ENCODE assay signal across 19 cellular contexts in the genomic region with DNA sequence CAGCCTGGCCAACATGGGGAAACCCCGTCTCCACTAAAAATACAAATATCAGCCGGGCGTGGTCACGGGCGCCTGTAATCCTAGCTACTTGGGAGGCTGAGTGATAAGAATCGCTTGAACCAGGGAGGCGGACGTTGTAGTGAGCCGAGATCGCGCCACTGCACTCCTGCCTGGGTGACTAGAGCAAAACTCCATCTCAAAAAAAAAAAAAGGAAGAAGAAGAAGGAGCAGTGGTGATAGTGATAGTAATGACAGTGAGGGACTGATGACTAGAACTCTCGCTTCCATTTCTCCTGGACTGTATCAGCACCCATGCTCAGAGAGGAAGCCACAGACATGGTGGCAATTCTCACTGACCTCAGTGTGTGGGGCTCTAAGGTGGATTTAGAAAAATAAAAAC. TPM values are rescaled to one million over a fixed set of nuclear protein-coding genes. Genes with fewer than 3 reads are reported as not detected.
DNase-seq lines count a peak whose midpoint lies in the region; ATAC-seq and TF ChIP-seq lines count a peak whose summit lies in the region.
"Had no signal": no experiment of that assay in that cellular context is flagged by ENCODE, and none has a peak within 500 bp of the region (broad histone marks: within the 10 kb centered on the region; RNA-seq: fewer than 3 reads in every experiment).

No MANE protein-coding gene starts in this region.

- no peaks in the 10 kb centered on the region for H4K20me1 ChIP-seq in OCI-LY7 (ENCODE audit: insufficient read depth, low read length)

- DNase-seq in OCI-LY7 (ENCODE audit: low spot score) (no peak), epithelial cell of prostate (ENCODE audit: low read depth, low spot score) (no peak), cerebellum (ENCODE audit: low spot score) (no peak), CD14-positive monocyte (ENCODE audit: low spot score) (no peak)
- DNase-seq in stimulated activated naive B cell treated with anti-CD40 and anti-IgM and Interleukin-4, amounts not matched to agents 10 μg/mL and 1 μg/mL and 100 μg/mL, for 72 hours = no peak
- DNase-seq: CD4-positive, CD25-positive, alpha-beta regulatory T cell; DMS79; H7; Karpas-422; NCI-H1436; NCI-H187 treated with DMSO at 0.1 percent for 48 hours; NCI-H510A; NCI-H748 treated with DMSO at 0.1 percent for 48 hours; NK-92 treated with Interleukin-12 subunit alpha and Interleukin-12 subunit beta, amount 100 ng/mL, for 24 hours; OCI-M1; Right ventricle myocardium superior had no signal

- H3K4me1 ChIP-seq in OCI-LY7 (ENCODE audit: insufficient read depth, low read length, poor library complexity, severe bottlenecking) = peaks cover 77% of the 10 kb centered on the region
- H3K4me1 ChIP-seq in gastroesophageal sphincter = peaks cover 3 to 14% (median 6%) of the 10 kb centered on the region in 3 donors

- no peaks in the 10 kb centered on the region for H3K9me2 ChIP-seq in OCI-LY7 (ENCODE audit: insufficient read depth, low read length)

- H3K4me3 ChIP-seq in OCI-LY7 (ENCODE audit: low read depth, low read length, poor library complexity, severe bottlenecking) (no peak overlapping the region), gastroesophageal sphincter (no peak overlapping the region)

- H2AFZ ChIP-seq in OCI-LY7 (ENCODE audit: low read length) = no peak overlapping the region

- H3K36me3 ChIP-seq in OCI-LY7 (ENCODE audit: insufficient read depth, low read length) (no peaks in the 10 kb centered on the region), gastroesophageal sphincter (no peaks in the 10 kb centered on the region)

- POLR2A ChIA-PET in OCI-LY7 (lab: Charles Lee) = interaction anchor here (0.6 to 1.2 kb wide), 2 partner anchors 80 to 99 kb away, joined by 4 to 9 read pairs; no protein-coding TSS in a partner anchor

- WGBS in gastroesophageal sphincter (ENCODE audit: low coverage in 1 of 2), 2 donors = 94 to 100% methylated on average over 4 to 5 of the region's 12 CpGs

- no peaks in the 10 kb centered on the region for H3K27me3 Mint-ChIP-seq in stimulated activated naive B cell treated with anti-CD40 and anti-IgM and Interleukin-4, amounts not matched to agents 10 μg/mL and 1 μg/mL and 100 μg/mL, for 72 hours
- H3K27me3 Mint-ChIP-seq in CD14-positive monocyte (ENCODE audit: low read depth in 3 of 3) = peaks cover 0 to 2% (median 1%) of the 10 kb centered on the region in 3 donors
- H3K27me3 Mint-ChIP-seq: IgD-negative memory B cell had no signal

- no peaks in the 10 kb centered on the region for H3K27me3 ChIP-seq in gastroesophageal sphincter

- TF ChIP-seq CTCF in C4-2B (conservative IDR thresholded peaks at IDR 0.05) (no peak), OCI-LY7 (conservative IDR thresholded peaks at IDR 0.05; ENCODE audit: low read length) (no peak), gastroesophageal sphincter (IDR thresholded peaks at IDR 0.05) (no peak), CD14-positive monocyte (IDR thresholded peaks at IDR 0.05) (no peak)

- no peak overlapping the region for H3K4me2 ChIP-seq in OCI-LY7 (ENCODE audit: low read length)

- BruUV-seq in OCI-LY7 (replicated peaks; lab: Mats Ljungman, UMichigan) = no TSS peak

- no peak for TF ChIP-seq EP300 in gastroesophageal sphincter (IDR thresholded peaks at IDR 0.05)

- no peaks in the 10 kb centered on the region for H3K79me2 ChIP-seq in OCI-LY7 (ENCODE audit: insufficient read depth, low read depth, low read length)

- H3K27ac ChIP-seq in C4-2B (peak overlapping the region; percentile 45; the same call in 1 of the 2 replicates), OCI-LY7 (ENCODE audit: low read depth, low read length, poor library complexity, severe bottlenecking) (peak overlapping the region; percentile 95), epithelial cell of prostate (peak overlapping the region; percentile 89), gastroesophageal sphincter (no peak overlapping the region)

- H3K9me3 Mint-ChIP-seq in stimulated activated naive B cell treated with anti-CD40 and anti-IgM and Interleukin-4, amounts not matched to agents 10 μg/mL and 1 μg/mL and 100 μg/mL, for 72 hours = peaks cover 0 to 3% of the 10 kb centered on the region in 2 donors
- peaks cover 0 to 3% (median 0%) of the 10 kb centered on the region in 7 donors for H3K9me3 Mint-ChIP-seq in CD14-positive monocyte
- H3K9me3 Mint-ChIP-seq: CD4-positive, CD25-positive, alpha-beta regulatory T cell; IgD-negative memory B cell had no signal

- peaks cover 14 to 37% of the 10 kb centered on the region in 2 donors for H3K4me1 Mint-ChIP-seq in stimulated activated naive B cell treated with anti-CD40 and anti-IgM and Interleukin-4, amounts not matched to agents 10 μg/mL and 1 μg/mL and 100 μg/mL, for 72 hours
- H3K4me1 Mint-ChIP-seq in CD14-positive monocyte = no peaks in the 10 kb centered on the region
- H3K4me1 Mint-ChIP-seq: CD4-positive, CD25-positive, alpha-beta regulatory T cell had no signal

- intact Hi-C loops in OCI-LY7 (cut with micrococcal nuclease; ENCODE audit: unreplicated experiment) (no loop called here), CD14-positive monocyte (cut with micrococcal nuclease) (no loop called here)

- H3K4me3 Mint-ChIP-seq in stimulated activated naive B cell treated with anti-CD40 and anti-IgM and Interleukin-4, amounts not matched to agents 10 μg/mL and 1 μg/mL and 100 μg/mL, for 72 hours = peak overlapping the region in 1 of 2 donors; percentile 46
- no peak overlapping the region for H3K4me3 Mint-ChIP-seq in CD14-positive monocyte
- H3K4me3 Mint-ChIP-seq: CD4-positive, CD25-positive, alpha-beta regulatory T cell had no signal

- peak; percentile 35 to 52 for ATAC-seq in stimulated activated naive B cell treated with anti-CD40 and anti-IgM and Interleukin-4, amounts not matched to agents 10 μg/mL and 1 μg/mL and 100 μg/mL, for 72 hours (replicated peaks)
- no peak for ATAC-seq in gastroesophageal sphincter

- H3K36me3 Mint-ChIP-seq in stimulated activated naive B cell treated with anti-CD40 and anti-IgM and Interleukin-4, amounts not matched to agents 10 μg/mL and 1 μg/mL and 100 μg/mL, for 72 hours = peaks cover 1 to 3% of the 10 kb centered on the region in 2 donors
- H3K36me3 Mint-ChIP-seq in CD14-positive monocyte = no peaks in the 10 kb centered on the region
- H3K36me3 Mint-ChIP-seq: CD4-positive, CD25-positive, alpha-beta regulatory T cell had no signal

- peak overlapping the region; percentile 90 for H3K27ac Mint-ChIP-seq in stimulated activated naive B cell treated with anti-CD40 and anti-IgM and Interleukin-4, amounts not matched to agents 10 μg/mL and 1 μg/mL and 100 μg/mL, for 72 hours
- H3K27ac Mint-ChIP-seq in CD14-positive monocyte = no peak overlapping the region
- H3K27ac Mint-ChIP-seq: CD4-positive, CD25-positive, alpha-beta regulatory T cell; IgD-negative memory B cell had no signal

- TF ChIP-seq POLR2A in gastroesophageal sphincter (IDR thresholded peaks at IDR 0.05) = no peak

- no peaks in the 10 kb centered on the region for H3K9me3 ChIP-seq in OCI-LY7 (ENCODE audit: low read length)
- no peaks in the 10 kb centered on the region for H3K9me3 ChIP-seq in gastroesophageal sphincter

- CTCF ChIA-PET in OCI-LY7 (lab: Charles Lee; ENCODE audit: unreplicated experiment) = interaction anchor here (0.5 kb wide), 1 partner anchor 54 kb away, joined by 3 read pairs; no protein-coding TSS in a partner anchor

RNA-seq across cellular contexts. Expression of a gene that starts 52.6 kb away (rescaled TPM):
- 86.1 and 107 TPM in 2 replicates for total RNA-seq in OCI-LY7 (2014; rRNA removed; shearing (Covaris generic))
- total RNA-seq in OCI-LY7 (2022) (120 and 135 TPM in 2 replicates), gastroesophageal sphincter (100 to 1,000 TPM in 2 of 4 donors, 10 to 100 TPM in 2; 69.1 to 103 (median 88.6) TPM), cerebellum (62.7 TPM)
- polyA plus RNA-seq in CD14-positive monocyte = 10 to 100 TPM; 67.4 to 71.9 TPM

Comparison
In these comparisons a context has a peak if more than half of its experiments do, and no peak if none do; other contexts are left out.
1. H3K27ac ChIP-seq: peak in C4-2B (single experiment), OCI-LY7 (single experiment) and epithelial cell of prostate (single experiment); none in gastroesophageal sphincter (0 of 4).